8 cellular contexts compared by ENCODE assay signal in genomic region chr7:148987010-148987750, GRCh38. TPM values are rescaled to one million over a fixed set of nuclear protein-coding genes. Genes with fewer than 3 reads are reported as not detected.
DNase-seq lines count a peak whose midpoint lies in the region; FAIRE-seq and TF ChIP-seq lines count a peak whose summit lies in the region.

No MANE protein-coding gene starts in this region.

- WGBS in neuronal stem cell (ENCODE audit: extremely low coverage in 2 of 2, insufficient read length in 2 of 2, insufficient replicate concordance in 1 of 2), 2 donors = no CpG with 5 or more reads among the region's 17 CpGs

- no peak overlapping the region for H4K8ac ChIP-seq in neuronal stem cell (ENCODE audit: low read depth, low read length)

- no peaks in the 10 kb centered on the region for H3K79me1 ChIP-seq in neuronal stem cell (ENCODE audit: low read depth, low read length)

- no peak overlapping the region for H2BK5ac ChIP-seq in neuronal stem cell (ENCODE audit: low read length)

- H3K27me3 ChIP-seq in MM.1S (replicated peaks; ENCODE audit: insufficient read depth, low read length) = no peaks in the 10 kb centered on the region
- H3K27me3 ChIP-seq in neuronal stem cell (ENCODE audit: control insufficient read depth in 3 of 3, insufficient read depth in 3 of 3, low read depth in 1 of 3, low read length in 3 of 3) = no peaks in the 10 kb centered on the region

- no peaks in the 10 kb centered on the region for H3K79me2 ChIP-seq in MM.1S (ENCODE audit: low read length)

- H2AK5ac ChIP-seq in neuronal stem cell (ENCODE audit: low read depth, low read length) = no peak overlapping the region

- H3K36me3 ChIP-seq in MM.1S (replicated peaks; ENCODE audit: insufficient read depth, low read length) (no peaks in the 10 kb centered on the region), neuronal stem cell (replicated peaks in 1 of 2; ENCODE audit: control insufficient read depth in 2 of 2, insufficient read depth in 2 of 2, low read length in 2 of 2) (no peaks in the 10 kb centered on the region)

- H3K14ac ChIP-seq in neuronal stem cell (ENCODE audit: low read length) = no peak overlapping the region

- peak; percentile 94 for FAIRE-seq in G401.6 (lab: Jason Lieb, UNC)

- H4K91ac ChIP-seq in neuronal stem cell (ENCODE audit: low read depth, low read length, poor library complexity) = no peak overlapping the region

- no peak overlapping the region for H2BK12ac ChIP-seq in neuronal stem cell (ENCODE audit: low read length)

- no peak for TF ChIP-seq CTCF in MM.1S (IDR thresholded peaks at IDR 0.05; ENCODE audit: low read length)

- H3K4me2 ChIP-seq in MM.1S (ENCODE audit: low read depth, low read length) (peak overlapping the region; percentile 93), neuronal stem cell (ENCODE audit: insufficient read depth, low read length, poor library complexity, severe bottlenecking) (peak overlapping the region; percentile 67)

- H3K9ac ChIP-seq in MM.1S (ENCODE audit: low read length) (peak overlapping the region; percentile 74), neuronal stem cell (ENCODE audit: low read depth, low read length, poor library complexity) (peak overlapping the region; percentile 82)

- H2BK120ac ChIP-seq in neuronal stem cell (ENCODE audit: low read depth, low read length) = no peak overlapping the region

- no peak overlapping the region for H2BK15ac ChIP-seq in neuronal stem cell (ENCODE audit: low read length)

- no peak overlapping the region for H3K23ac ChIP-seq in neuronal stem cell (ENCODE audit: low read depth, low read length, poor library complexity)

- no peak overlapping the region for H3K4ac ChIP-seq in neuronal stem cell (ENCODE audit: low read length)

- H3K9me2 ChIP-seq in MM.1S (replicated peaks; ENCODE audit: insufficient read depth, low read length) = no peaks in the 10 kb centered on the region

- H3F3A ChIP-seq in MM.1S (ENCODE audit: insufficient read depth, low read length) = peaks cover 35% of the 10 kb centered on the region

- DNase-seq in HCEC 1CT (peak; percentile 85), MM.1S (peak; percentile 97), SHP77 treated with DMSO at 0.1 percent for 48 hours (lab: John Stamatoyannopoulos, UW) (peak; percentile 67), foreskin melanocyte (peak; percentile 81), neuronal stem cell (ENCODE audit: low spot score) (peak; percentile 91), substantia nigra (lab: John Stamatoyannopoulos, UW) (peak in 44 of 49 donors; percentile 8 to 91 (median 58))
- DNase-seq in activated gamma-delta T cell treated with anti-CD3 and anti-CD28 coated beads, Interleukin-2, amount 50 U/mL, for 16 hours (ENCODE audit: low read depth) = peak; percentile 63

- H4K20me1 ChIP-seq in MM.1S (ENCODE audit: insufficient read depth, low read length) = no peaks in the 10 kb centered on the region

- peak overlapping the region; percentile 63; the same call in 1 of the 2 replicates for H3K27ac ChIP-seq in MM.1S (ENCODE audit: low read length)
- H3K27ac ChIP-seq in neuronal stem cell (replicated peaks; ENCODE audit: low read length) = peak overlapping the region; percentile 86
- H3K27ac ChIP-seq in substantia nigra (ENCODE audit: low read depth, low read length, poor library complexity, severe bottlenecking) = peak overlapping the region; percentile 81

- peaks cover 14% of the 10 kb centered on the region for H3K4me1 ChIP-seq in MM.1S (ENCODE audit: low read length)
- H3K4me1 ChIP-seq in neuronal stem cell (ENCODE audit: control insufficient read depth in 2 of 2, insufficient read depth in 1 of 2, low read depth in 1 of 2, low read length in 2 of 2) = peaks cover 4 to 8% of the 10 kb centered on the region in 2 donors

- H3K9me3 ChIP-seq in MM.1S (replicated peaks; ENCODE audit: insufficient read depth, low read length) (no peaks in the 10 kb centered on the region), neuronal stem cell (replicated peaks in 1 of 2; ENCODE audit: control insufficient read depth in 2 of 2, insufficient read depth in 1 of 2, low read depth in 1 of 2, low read length in 2 of 2) (no peaks in the 10 kb centered on the region)

- H2AFZ ChIP-seq in MM.1S (ENCODE audit: low read length) (peak overlapping the region; percentile 96), neuronal stem cell (ENCODE audit: low read length) (peak overlapping the region; percentile 92)

- H3K4me3 ChIP-seq in MM.1S (ENCODE audit: low read length) (peak overlapping the region; percentile 93), neuronal stem cell (ENCODE audit: low read length in 2 of 2) (peak overlapping the region; percentile 60 to 94)

- H3K18ac ChIP-seq in neuronal stem cell (ENCODE audit: low read length) = peak overlapping the region; percentile 66

RNA-seq across cellular contexts. Expression of gene PDIA4, which starts 41.1 kb away (rescaled TPM):
- 93.1 TPM for polyA plus RNA-seq in neuronal stem cell (2013, experiment 1 of 2)
- 94.2 TPM for polyA plus RNA-seq in neuronal stem cell (2013, experiment 2 of 2)

Comparison
In these comparisons a context has a peak if more than half of its experiments do, and no peak if none do; other contexts are left out.
1. Peak in every context shown above with its lines: DNase-seq, H3K4me3 ChIP-seq and H3K27ac ChIP-seq.